8 cellular contexts compared by ENCODE assay signal in the genomic region with DNA sequence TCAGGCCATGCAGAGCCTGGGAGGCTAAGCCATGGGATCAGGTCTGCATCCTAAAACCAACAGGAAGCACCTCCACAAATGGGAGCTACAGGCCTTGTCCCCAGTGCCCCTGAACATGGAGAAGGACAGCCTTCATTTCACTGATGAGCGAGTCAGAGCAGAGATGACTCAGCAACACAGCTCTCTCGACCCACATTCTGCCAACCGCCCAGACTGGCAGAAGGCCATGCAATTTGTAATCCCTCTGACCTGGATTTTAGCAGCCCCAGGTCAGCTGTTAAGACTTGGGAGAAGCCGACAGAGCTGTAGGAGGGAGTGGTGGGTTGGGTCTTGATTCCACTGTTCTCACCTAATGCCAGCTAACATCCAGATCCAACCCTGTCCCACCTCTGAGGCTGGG. TPM values are rescaled to one million over a fixed set of nuclear protein-coding genes. Genes with fewer than 3 reads are reported as not detected.
A peak's percentile ranks its signal among the peaks of the same experiment; 100 is the strongest.
DNase-seq lines count a peak whose midpoint lies in the region; ATAC-seq and TF ChIP-seq lines count a peak whose summit lies in the region.

No MANE protein-coding gene starts in this region.

- peak; percentile 58 for DNase-seq in DMS79 treated with DMSO at 0.1 percent for 48 hours (lab: John Stamatoyannopoulos, UW)
- peak; percentile 73 for DNase-seq in HCEC 1CT
- peak; percentile 36 for DNase-seq in NCI-H524 treated with DMSO at 0.1 percent for 48 hours (lab: John Stamatoyannopoulos, UW)
- peak; percentile 97 for DNase-seq in MCF 10A (ENCODE audit: unreplicated experiment)
- peak in 1 of 2 donors; percentile 65 for DNase-seq in left colon
- DNase-seq in upper lobe of left lung = peak in 1 of 2 donors; percentile 78

- BruUV-seq in MCF 10A (replicated peaks; lab: Mats Ljungman, UMichigan) = no TSS peak

- H3K9me3 Mint-ChIP-seq in MCF 10A (ENCODE audit: unreplicated experiment) = no peaks in the 10 kb centered on the region

- intact Hi-C loops in MCF 10A (cut with micrococcal nuclease) = loop anchor here (10.0 kb wide), 1 partner anchor 48 kb away; no protein-coding TSS in a partner anchor
- intact Hi-C loops in left colon (cut with DNase I, micrococcal nuclease) = no loop called here

- 16 to 80% methylated on average over 1 to 4 of the region's 4 CpGs for WGBS in upper lobe of left lung, 2 donors

- TF ChIP-seq POLR2A in upper lobe of left lung (IDR thresholded peaks at IDR 0.05) = no peak

- H3K27me3 Mint-ChIP-seq in MCF 10A (ENCODE audit: insufficient read depth, unreplicated experiment) = no peaks in the 10 kb centered on the region

- no peaks in the 10 kb centered on the region for H3K36me3 ChIP-seq in upper lobe of left lung

- no peak for TF ChIP-seq EP300 in upper lobe of left lung (IDR thresholded peaks at IDR 0.05)

- H3K4me3 ChIP-seq in upper lobe of left lung = no peak overlapping the region

- no peak overlapping the region for H3K27ac ChIP-seq in upper lobe of left lung

- no peak overlapping the region for H3K27ac Mint-ChIP-seq in MCF 10A (ENCODE audit: low read depth, unreplicated experiment)

- peaks cover 17 to 21% (median 20%) of the 10 kb centered on the region in 4 donors for H3K4me1 ChIP-seq in upper lobe of left lung

- H3K36me3 Mint-ChIP-seq in MCF 10A (ENCODE audit: insufficient read depth, unreplicated experiment) = no peaks in the 10 kb centered on the region

- H3K4me1 Mint-ChIP-seq in MCF 10A (ENCODE audit: insufficient read depth, unreplicated experiment) = peaks cover 46% of the 10 kb centered on the region

- POLR2A ChIA-PET in MCF 10A (lab: Yijun Ruan, JAX) = interaction anchor here (0.6 to 5.3 kb wide), 9 partner anchors 8 to 513 kb away, joined by 3 to 62 read pairs (median 5); partner anchors contain the start of gene VOPP1

- H3K9me3 ChIP-seq in upper lobe of left lung = no peaks in the 10 kb centered on the region

- CTCF ChIA-PET in MCF 10A (lab: Yijun Ruan, JAX) = interaction anchor here (0.5 to 3.1 kb wide), 8 partner anchors 8 to 302 kb away, joined by 3 to 16 read pairs (median 3); no protein-coding TSS in a partner anchor

- TF ChIP-seq CTCF in MCF 10A (IDR thresholded peaks at IDR 0.05; ENCODE audit: unreplicated experiment) = no peak
- no peak for TF ChIP-seq CTCF in upper lobe of left lung (IDR thresholded peaks at IDR 0.05)

- H3K27me3 ChIP-seq in upper lobe of left lung = no peaks in the 10 kb centered on the region

- ATAC-seq in left colon (peak; percentile 49), upper lobe of left lung (ENCODE audit: low FRiP score in 2 of 2) (peak; percentile 65 to 70), GM19035 (IDR thresholded peaks at IDR 0.05; ENCODE audit: unreplicated experiment) (no peak), GM19452 (IDR thresholded peaks at IDR 0.05; ENCODE audit: unreplicated experiment) (no peak)

- peak overlapping the region; percentile 6 for H3K4me3 Mint-ChIP-seq in MCF 10A (ENCODE audit: unreplicated experiment)

RNA-seq across cellular contexts. Expression of gene VOPP1, which starts 25.5 kb away (rescaled TPM):
- total RNA-seq in MCF 10A (2022) = 29.2 and 35.7 TPM in 2 replicates
- 10 to 100 TPM; 78.6 to 85.5 TPM for total RNA-seq in left colon
- total RNA-seq in upper lobe of left lung = 10 to 100 TPM; 27.2 to 67.6 (median 45.0) TPM

Comparison
In these comparisons a context has a peak if more than half of its experiments do, and no peak if none do; other contexts are left out.
1. ATAC-seq: peak in left colon (single experiment) and upper lobe of left lung (2 of 2); none in GM19035 (single experiment) and GM19452 (single experiment).